In the genomic region with DNA sequence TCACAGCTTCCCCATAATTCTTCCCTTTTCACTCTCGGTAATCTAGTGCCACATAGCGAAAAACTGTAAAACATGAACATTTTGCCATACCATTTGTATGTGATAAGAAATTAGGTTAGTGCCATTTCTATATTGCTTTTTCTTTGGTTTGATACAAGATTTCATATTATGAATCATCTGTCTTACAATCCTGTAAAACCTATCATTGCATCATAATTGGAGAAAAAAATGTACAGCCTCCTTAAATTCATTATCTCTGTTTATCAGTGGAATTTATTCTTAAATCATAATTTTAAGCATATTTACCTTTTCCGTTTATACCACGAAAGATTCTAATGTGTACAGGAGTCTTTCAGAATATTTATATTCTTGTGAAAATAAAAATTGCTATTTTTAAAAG, we compare ENCODE assay signal across 2 cellular contexts.
TF ChIP-seq lines count a peak whose summit lies in the region.

No MANE protein-coding gene starts in this region.

TF ChIP-seq in HepG2, 621 proteins besides CTCF, POLR2A, EP300 and RAD21:
- TF ChIP-seq ATF7 (IDR thresholded peaks at IDR 0.05) (peak; percentile 6; the same call in 1 of the 2 replicates), ATF7 (CRISPR knock-in tag; IDR thresholded peaks at IDR 0.05) (no peak), U2AF1 (optimal IDR thresholded peaks at IDR 0.05; ENCODE audit: low read depth, low read length) (no peak), MBNL3 (CRISPR knock-in tag; conservative IDR thresholded peaks at IDR 0.05) (no peak), POLR2AphosphoS5 (IDR thresholded peaks at IDR 0.05; ENCODE audit: low read depth, low read length) (no peak)

TF ChIP-seq in K562, 482 proteins besides CTCF, POLR2A, EP300 and RAD21:
- no peak for TF ChIP-seq ATF7 (IDR thresholded peaks at IDR 0.05)
- no peak for TF ChIP-seq ATF1 (CRISPR knock-in tag; IDR thresholded peaks at IDR 0.05)
- no peak for TF ChIP-seq ATF1 (tag; IDR thresholded peaks at IDR 0.05)
- TF ChIP-seq RBFOX2 (IDR thresholded peaks at IDR 0.05; ENCODE audit: low read depth, low read length), result no peak
- TF ChIP-seq, protein P1, sequence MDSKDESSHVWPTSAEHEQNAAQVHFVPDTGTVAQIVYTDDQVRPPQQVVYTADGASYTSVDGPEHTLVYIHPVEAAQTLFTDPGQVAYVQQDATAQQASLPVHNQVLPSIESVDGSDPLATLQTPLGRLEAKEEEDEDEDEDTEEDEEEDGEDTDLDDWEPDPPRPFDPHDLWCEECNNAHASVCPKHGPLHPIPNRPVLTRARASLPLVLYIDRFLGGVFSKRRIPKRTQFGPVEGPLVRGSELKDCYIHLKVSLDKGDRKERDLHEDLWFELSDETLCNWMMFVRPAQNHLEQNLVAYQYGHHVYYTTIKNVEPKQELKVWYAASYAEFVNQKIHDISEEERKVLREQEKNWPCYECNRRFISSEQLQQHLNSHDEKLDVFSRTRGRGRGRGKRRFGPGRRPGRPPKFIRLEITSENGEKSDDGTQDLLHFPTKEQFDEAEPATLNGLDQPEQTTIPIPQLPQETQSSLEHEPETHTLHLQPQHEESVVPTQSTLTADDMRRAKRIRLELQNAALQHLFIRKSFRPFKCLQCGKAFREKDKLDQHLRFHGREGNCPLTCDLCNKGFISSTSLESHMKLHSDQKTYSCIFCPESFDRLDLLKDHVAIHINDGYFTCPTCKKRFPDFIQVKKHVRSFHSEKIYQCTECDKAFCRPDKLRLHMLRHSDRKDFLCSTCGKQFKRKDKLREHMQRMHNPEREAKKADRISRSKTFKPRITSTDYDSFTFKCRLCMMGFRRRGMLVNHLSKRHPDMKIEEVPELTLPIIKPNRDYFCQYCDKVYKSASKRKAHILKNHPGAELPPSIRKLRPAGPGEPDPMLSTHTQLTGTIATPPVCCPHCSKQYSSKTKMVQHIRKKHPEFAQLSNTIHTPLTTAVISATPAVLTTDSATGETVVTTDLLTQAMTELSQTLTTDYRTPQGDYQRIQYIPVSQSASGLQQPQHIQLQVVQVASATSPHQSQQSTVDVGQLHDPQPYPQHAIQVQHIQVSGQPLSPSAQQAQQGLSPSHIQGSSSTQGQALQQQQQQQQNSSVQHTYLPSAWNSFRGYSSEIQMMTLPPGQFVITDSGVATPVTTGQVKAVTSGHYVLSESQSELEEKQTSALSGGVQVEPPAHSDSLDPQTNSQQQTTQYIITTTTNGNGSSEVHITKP (IDR thresholded peaks at IDR 0.05; ENCODE audit: partially characterized antibody), result no peak
- TF ChIP-seq RB1 (IDR thresholded peaks at IDR 0.05; ENCODE audit: low read depth), result no peak
- TF ChIP-seq, protein P2, sequence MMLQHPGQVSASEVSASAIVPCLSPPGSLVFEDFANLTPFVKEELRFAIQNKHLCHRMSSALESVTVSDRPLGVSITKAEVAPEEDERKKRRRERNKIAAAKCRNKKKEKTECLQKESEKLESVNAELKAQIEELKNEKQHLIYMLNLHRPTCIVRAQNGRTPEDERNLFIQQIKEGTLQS (IDR thresholded peaks at IDR 0.05), result peak; percentile 40; the same call in 1 of the 2 replicates
- TF ChIP-seq, protein P2 (CRISPR knock-in tag; conservative IDR thresholded peaks at IDR 0.05), result no peak
- TF ChIP-seq ZNF696 (CRISPR knock-in tag; conservative IDR thresholded peaks at IDR 0.05), result no peak
- no peak for TF ChIP-seq GTF2E2 (tag; IDR thresholded peaks at IDR 0.05)
- TF ChIP-seq DMBX1 (CRISPR knock-in tag; IDR thresholded peaks at IDR 0.05; ENCODE audit: borderline replicate concordance), result no peak
- no peak for TF ChIP-seq CEBPG (CRISPR knock-in tag; IDR thresholded peaks at IDR 0.05)
- TF ChIP-seq CEBPG (tag; conservative IDR thresholded peaks at IDR 0.05 in 1 of 2, IDR thresholded peaks at IDR 0.05 in 1 of 2), result peak; percentile 52 to 68
- TF ChIP-seq SUPT5H (IDR thresholded peaks at IDR 0.05), result no peak
- TF ChIP-seq ETV1 (tag; conservative IDR thresholded peaks at IDR 0.05; ENCODE audit: low read depth), result no peak
- 0 out of 2 replicates have a peak, but pooled peaks have one; percentile 13 for TF ChIP-seq CEBPB (tag; IDR thresholded peaks at IDR 0.05)
